In the genomic region with DNA sequence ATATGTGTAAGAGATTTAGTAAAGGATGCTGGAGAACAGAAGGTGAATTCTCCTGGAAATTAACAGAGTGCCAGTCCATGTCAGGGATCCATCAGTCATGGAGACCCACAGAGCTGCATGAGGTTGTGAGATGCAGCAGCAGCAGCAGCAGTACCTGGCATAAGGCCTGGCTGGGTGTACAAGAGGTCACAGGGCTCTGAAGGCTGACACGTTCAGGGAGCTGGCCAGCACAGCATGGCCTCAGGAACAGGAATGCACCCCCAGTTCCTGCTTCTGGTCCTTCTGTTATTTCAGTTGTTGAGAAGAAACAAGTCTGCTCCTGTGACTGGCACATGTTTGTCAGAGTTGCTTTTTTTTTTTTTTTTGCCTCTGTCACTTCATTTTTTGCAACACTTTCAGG, we compare ENCODE assay signal across 2 cellular contexts.
TF ChIP-seq lines count a peak whose summit lies in the region.

No MANE protein-coding gene starts in this region.

TF ChIP-seq in GM23338, 12 proteins besides CTCF, POLR2A, EP300 and RAD21 (continued from another document):
- TF ChIP-seq REST (IDR thresholded peaks at IDR 0.05; ENCODE audit: unreplicated experiment) = no peak
- no peak for TF ChIP-seq EZH2 (IDR thresholded peaks at IDR 0.05; ENCODE audit: low read depth, unreplicated experiment)
- no peak for TF ChIP-seq EZH2phosphoT487 (IDR thresholded peaks at IDR 0.05; ENCODE audit: unreplicated experiment)
- no peak for TF ChIP-seq STAT1 (IDR thresholded peaks at IDR 0.05; ENCODE audit: unreplicated experiment)
- no peak for TF ChIP-seq CREB1 (CRISPR knock-in tag; IDR thresholded peaks at IDR 0.05; ENCODE audit: low read depth)
- no peak for TF ChIP-seq ZNF462 (CRISPR knock-in tag; IDR thresholded peaks at IDR 0.05)

TF ChIP-seq in SK-N-SH, 30 proteins besides CTCF, POLR2A, EP300 and RAD21 (continued from another document):
- TF ChIP-seq MXI1 (IDR thresholded peaks at IDR 0.05; ENCODE audit: low read depth, low read length) (no peak), TEAD4 (IDR thresholded peaks at IDR 0.05; ENCODE audit: borderline replicate concordance, insufficient read depth) (no peak), NRF1 (IDR thresholded peaks at IDR 0.05; ENCODE audit: low read depth, low read length) (no peak)
